Comparison of ENCODE assay signal across 1 cellular context in genomic region chr2:47070920-47071824, GRCh38.
A peak's percentile ranks its signal among the peaks of the same experiment; 100 is the strongest.
TF ChIP-seq lines count a peak whose summit lies in the region.

No MANE protein-coding gene starts in this region.

TF ChIP-seq in HepG2, 621 proteins besides CTCF, POLR2A, EP300 and RAD21 (continued from another document and continues in another):
- TF ChIP-seq TEF (CRISPR knock-in tag; IDR thresholded peaks at IDR 0.05) (no peak), PBX2 (CRISPR knock-in tag; IDR thresholded peaks at IDR 0.05) (no peak; the same call in 1 of the 2 replicates), ZNF652 (CRISPR knock-in tag; IDR thresholded peaks at IDR 0.05; ENCODE audit: borderline replicate concordance, low read depth) (no peak), FOXA3 (CRISPR knock-in tag; IDR thresholded peaks at IDR 0.05) (peak; percentile 41), ATRX (CRISPR knock-in tag; IDR thresholded peaks at IDR 0.05; ENCODE audit: borderline replicate concordance) (no peak), BCL3 (CRISPR knock-in tag; IDR thresholded peaks at IDR 0.05) (peak; percentile 2; the same call in 1 of the 2 replicates), FOSL2 (CRISPR knock-in tag; IDR thresholded peaks at IDR 0.05) (peak; percentile 53; the same call in 1 of the 2 replicates), ZNF800 (CRISPR knock-in tag; IDR thresholded peaks at IDR 0.05) (no peak), KLF16 (CRISPR knock-in tag; IDR thresholded peaks at IDR 0.05) (peak in 1 of 2 experiments; percentile 23; a peak in 1 of 4 replicates), GATAD2A (CRISPR knock-in tag; IDR thresholded peaks at IDR 0.05) (peak; percentile 77; the same call in 1 of the 2 replicates), ZFY (CRISPR knock-in tag; IDR thresholded peaks at IDR 0.05) (peak; percentile 70), ZFP37 (CRISPR knock-in tag; IDR thresholded peaks at IDR 0.05; ENCODE audit: borderline replicate concordance) (no peak), HOMEZ (CRISPR knock-in tag; IDR thresholded peaks at IDR 0.05; ENCODE audit: low read depth) (no peak; the same call in 1 of the 2 replicates), REST (IDR thresholded peaks at IDR 0.05; ENCODE audit: borderline replicate concordance in 1 of 2, low read depth in 1 of 2, low read length in 2 of 2) (0 out of 4 replicates have a peak, but pooled peaks of 1 of the 2 experiments have one; percentile 2), FIP1L1 (IDR thresholded peaks at IDR 0.05; ENCODE audit: borderline replicate concordance, insufficient read depth, low read depth, low read length) (no peak), CBX5 (CRISPR knock-in tag; IDR thresholded peaks at IDR 0.05; ENCODE audit: borderline replicate concordance) (no peak), ZNF224 (CRISPR knock-in tag; IDR thresholded peaks at IDR 0.05) (peak; percentile 27; the same call in 1 of the 2 replicates), GFI1 (CRISPR knock-in tag; IDR thresholded peaks at IDR 0.05; ENCODE audit: borderline replicate concordance) (peak; percentile 89), ZNF768 (CRISPR knock-in tag; IDR thresholded peaks at IDR 0.05) (peak; percentile 44; the same call in 1 of the 2 replicates), ZNF850 (CRISPR knock-in tag; conservative IDR thresholded peaks at IDR 0.05) (no peak), ZBTB44 (CRISPR knock-in tag; IDR thresholded peaks at IDR 0.05) (no peak), ZNF710 (CRISPR knock-in tag; IDR thresholded peaks at IDR 0.05; ENCODE audit: borderline replicate concordance) (no peak), SOX13 (IDR thresholded peaks at IDR 0.05) (peak; percentile 32; the same call in 1 of the 2 replicates), SOX13 (CRISPR knock-in tag; conservative IDR thresholded peaks at IDR 0.05 in 1 of 2, IDR thresholded peaks at IDR 0.05 in 1 of 2) (peak in 1 of 2 experiments; percentile 77; a peak in 2 of 4 replicates), TFAP4 (IDR thresholded peaks at IDR 0.05; ENCODE audit: borderline replicate concordance, low read depth) (peak; percentile 30; the same call in 1 of the 2 replicates), WIZ (CRISPR knock-in tag; IDR thresholded peaks at IDR 0.05) (no peak), MIER3 (CRISPR knock-in tag; IDR thresholded peaks at IDR 0.05; ENCODE audit: borderline replicate concordance) (peak; percentile 60; the same call in 1 of the 2 replicates), SRF (IDR thresholded peaks at IDR 0.05; ENCODE audit: low read depth, low read length) (no peak), DR1 (CRISPR knock-in tag; IDR thresholded peaks at IDR 0.05) (no peak), ZNF30 (CRISPR knock-in tag; IDR thresholded peaks at IDR 0.05) (no peak), ARID5B (CRISPR knock-in tag; IDR thresholded peaks at IDR 0.05) (peak; percentile 76), BRF2 (CRISPR knock-in tag; IDR thresholded peaks at IDR 0.05) (no peak), PREB (CRISPR knock-in tag; IDR thresholded peaks at IDR 0.05) (no peak), NR2F6 (IDR thresholded peaks at IDR 0.05) (peak; percentile 92), NR2F6 (CRISPR knock-in tag; IDR thresholded peaks at IDR 0.05) (peak; percentile 91)
